In genomic region chr17:39641119-39641496, GRCh38 we compare ENCODE assay signal across 22 cellular contexts. TPM values are rescaled to one million over a fixed set of nuclear protein-coding genes. Genes with fewer than 3 reads are reported as not detected.
"Had no signal": no experiment of that assay in that cellular context is flagged by ENCODE, and none has a peak within 500 bp of the region (broad histone marks: within the 10 kb centered on the region; RNA-seq: fewer than 3 reads in every experiment).

No MANE protein-coding gene starts in this region.

- DNase-seq: activated CD4-positive, alpha-beta T cell treated with anti-CD3 and anti-CD28 coated beads, Interleukin-2, amount 50 U/mL, for 4 hours; activated naive CD4-positive, alpha-beta T cell; activated naive CD8-positive, alpha-beta T cell treated with anti-CD3 and anti-CD28 coated beads, Interleukin-2, amount 10 ng/mL, durations not matched to agents 7 days and 5 days; amygdala; dermis blood vessel endothelial cell; effector memory CD4-positive, alpha-beta T cell; esophagus squamous epithelium; heart right ventricle; sigmoid colon; spleen; stimulated activated CD8-positive, alpha-beta memory T cell treated with anti-CD3 and anti-CD28 coated beads, Interleukin-4, amount 100 ng/mL, for 48 hours; stimulated activated naive CD4-positive, alpha-beta T cell; upper lobe of right lung; WERI-Rb-1 had no signal

- H3K36me3 Mint-ChIP-seq: memory B cell had no signal

- ATAC-seq: heart right ventricle had no signal

- H3K9me3 Mint-ChIP-seq: activated naive CD8-positive, alpha-beta T cell treated with anti-CD3 and anti-CD28 coated beads, Interleukin-2, amount 10 ng/mL, durations not matched to agents 7 days and 5 days; activated T-helper 1 cell treated with anti-CD3 and anti-CD28 coated beads, Interleukin-12 subunit alpha, Interleukin-12 subunit beta, Interleukin-2, Interleukin-4 antibody, amounts not matched to agents 30 ng/mL and 10 ng/mL and 1 ng/mL, durations not matched to agents 14 hours and 24 hours and 36 hours; memory B cell had no signal

- H3K4me3 Mint-ChIP-seq: activated T-helper 1 cell treated with anti-CD3 and anti-CD28 coated beads, Interleukin-12 subunit alpha, Interleukin-12 subunit beta, Interleukin-2, Interleukin-4 antibody, amounts not matched to agents 30 ng/mL and 10 ng/mL and 1 ng/mL, durations not matched to agents 14 hours and 24 hours and 36 hours; memory B cell had no signal

- H3K27ac Mint-ChIP-seq: activated T-helper 1 cell treated with anti-CD3 and anti-CD28 coated beads, Interleukin-12 subunit alpha, Interleukin-12 subunit beta, Interleukin-2, Interleukin-4 antibody, amounts not matched to agents 30 ng/mL and 10 ng/mL and 1 ng/mL, durations not matched to agents 14 hours and 24 hours and 36 hours; memory B cell had no signal

- H3K27me3 Mint-ChIP-seq: activated naive CD8-positive, alpha-beta T cell treated with anti-CD3 and anti-CD28 coated beads, Interleukin-2, amount 10 ng/mL, durations not matched to agents 7 days and 5 days; memory B cell had no signal

RNA-seq across cellular contexts. Expression of gene PPP1R1B, which starts 14.4 kb away (rescaled TPM):
- total RNA-seq: activated CD8-positive, alpha-beta memory T cell treated with anti-CD3 and anti-CD28 coated beads for 36 hours; activated naive CD8-positive, alpha-beta T cell treated with anti-CD3 and anti-CD28 coated beads, Interleukin-2, amount 10 ng/mL, durations not matched to agents 7 days and 5 days; activated T-helper 1 cell treated with anti-CD3 and anti-CD28 coated beads, Interleukin-12 subunit alpha, Interleukin-12 subunit beta, Interleukin-2, Interleukin-4 antibody, amounts not matched to agents 30 ng/mL and 10 ng/mL and 1 ng/mL, durations not matched to agents 14 hours and 24 hours and 36 hours; dermis blood vessel endothelial cell; mononuclear cell; spleen; T-helper 2 cell treated with Interferon-gamma antibody and Interleukin-4, amounts not matched to agents 100 ng/mL and 5 ng/mL, for 36 hours had no signal

RNA-seq across cellular contexts. Expression of gene PNMT, which starts 27.1 kb away (rescaled TPM):
- total RNA-seq: activated naive CD8-positive, alpha-beta T cell treated with anti-CD3 and anti-CD28 coated beads, Interleukin-2, amount 10 ng/mL, durations not matched to agents 7 days and 5 days; activated T-helper 1 cell treated with anti-CD3 and anti-CD28 coated beads, Interleukin-12 subunit alpha, Interleukin-12 subunit beta, Interleukin-2, Interleukin-4 antibody, amounts not matched to agents 30 ng/mL and 10 ng/mL and 1 ng/mL, durations not matched to agents 14 hours and 24 hours and 36 hours; mononuclear cell; T-helper 2 cell treated with Interferon-gamma antibody and Interleukin-4, amounts not matched to agents 100 ng/mL and 5 ng/mL, for 36 hours had no signal

RNA-seq across cellular contexts. Expression of gene NEUROD2, which starts 33.4 kb away (rescaled TPM):
- total RNA-seq: activated CD8-positive, alpha-beta memory T cell treated with anti-CD3 and anti-CD28 coated beads for 36 hours; activated naive CD8-positive, alpha-beta T cell treated with anti-CD3 and anti-CD28 coated beads, Interleukin-2, amount 10 ng/mL, durations not matched to agents 7 days and 5 days; activated T-helper 1 cell treated with anti-CD3 and anti-CD28 coated beads, Interleukin-12 subunit alpha, Interleukin-12 subunit beta, Interleukin-2, Interleukin-4 antibody, amounts not matched to agents 30 ng/mL and 10 ng/mL and 1 ng/mL, durations not matched to agents 14 hours and 24 hours and 36 hours; cardiac muscle cell; chondrocyte; dermis blood vessel endothelial cell; esophagus squamous epithelium; heart right ventricle; liver; spleen; T-helper 2 cell treated with Interferon-gamma antibody and Interleukin-4, amounts not matched to agents 100 ng/mL and 5 ng/mL, for 36 hours; upper lobe of right lung had no signal
